Comparison of ENCODE assay signal across 2 cellular contexts in the genomic region with DNA sequence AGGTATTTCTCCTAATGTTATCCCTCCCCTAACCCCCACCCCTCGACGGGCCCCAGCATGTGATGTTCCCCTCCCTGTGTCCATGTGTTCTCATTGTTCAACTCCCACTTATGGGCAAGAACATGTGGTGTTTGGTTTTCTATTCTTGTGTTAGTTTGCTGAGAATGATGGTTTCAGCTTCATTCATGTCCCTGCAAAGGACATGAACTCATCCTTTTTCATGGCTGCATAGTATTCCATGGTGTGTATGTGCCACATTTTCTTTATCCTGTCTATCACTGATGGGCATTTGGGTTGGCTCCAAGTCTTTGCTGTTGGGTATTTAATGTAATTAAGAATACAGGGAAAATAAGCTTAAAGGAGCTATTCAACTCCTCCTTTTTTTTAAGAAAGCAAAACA.
DNase-seq lines count a peak whose midpoint lies in the region; ATAC-seq, FAIRE-seq and TF ChIP-seq lines count a peak whose summit lies in the region.
"Not testable (repeated sequence)": the region's sequence is repeated elsewhere in the genome, so short reads cannot be mapped to it uniquely, and the experiment has no call there.

No MANE protein-coding gene starts in this region.

- TF ChIP-seq POLR2A in K562 (conservative IDR thresholded peaks at IDR 0.05): not testable (repeated sequence)

- FAIRE-seq in K562 (lab: Jason Lieb, UNC): not testable (repeated sequence)

- CTCF ChIA-PET in HEK293 (lab: Yijun Ruan, JAX); K562 (lab: Yijun Ruan, JAX; ENCODE audit: low intra/inter-chr PET ratio): not testable (repeated sequence)

- ATAC-seq in K562: not testable (repeated sequence)

- not testable (repeated sequence) for H2AFZ ChIP-seq in K562 (ENCODE audit: low read depth, low read length)

- not testable (repeated sequence) for TF ChIP-seq RAD21 in K562 (CRISPR knock-in tag; conservative IDR thresholded peaks at IDR 0.05 in 1 of 2, IDR thresholded peaks at IDR 0.05 in 1 of 2)

- not testable (repeated sequence) for H3K9me3 ChIP-seq in HEK293 (ENCODE audit: control insufficient read depth, insufficient read depth, low read depth, low read length); K562 (replicated peaks; ENCODE audit: control insufficient read depth, insufficient read depth, low read depth, low read length)

- H3K9me1 ChIP-seq in K562 (ENCODE audit: control insufficient read depth, insufficient read depth, low read length): not testable (repeated sequence)

- not testable (repeated sequence) for H3K79me2 ChIP-seq in K562 (ENCODE audit: control insufficient read depth, insufficient read depth, low read length)

- H3K9ac ChIP-seq in K562 (ENCODE audit: insufficient read depth in 1 of 2, low read depth in 2 of 2, low read length in 2 of 2): not testable (repeated sequence)

- H3K36me3 ChIP-seq in HEK293 (ENCODE audit: control insufficient read depth in 2 of 2, insufficient read depth in 1 of 2, low read length in 2 of 2); K562 (ENCODE audit: control insufficient read depth, insufficient read depth, low read length): not testable (repeated sequence)

- not testable (repeated sequence) for H3K4me2 ChIP-seq in K562 (ENCODE audit: insufficient read depth, low read length)

- not testable (repeated sequence) for H3K27me3 ChIP-seq in K562 (ENCODE audit: control insufficient read depth in 2 of 2, insufficient read depth in 2 of 2, low read length in 2 of 2)

- not testable (repeated sequence) for H3K4me1 ChIP-seq in HEK293 (ENCODE audit: control insufficient read depth, insufficient read depth, low read length); K562 (replicated peaks in 1 of 2; ENCODE audit: control insufficient read depth in 2 of 2, insufficient read depth in 2 of 2, low read length in 2 of 2)

- TF ChIP-seq EP300 in K562 (IDR thresholded peaks at IDR 0.05; ENCODE audit: low read length): not testable (repeated sequence)

- POLR2A ChIA-PET in HEK293 (lab: Yijun Ruan, JAX); K562 (lab: Yijun Ruan, JAX): not testable (repeated sequence)

- not testable (repeated sequence) for DNase-seq in K562 (ENCODE audit: extremely low read depth in 1 of 4, low spot score in 3 of 4)

- not testable (repeated sequence) for H3K27ac ChIP-seq in HEK293 (ENCODE audit: extremely low read depth, low read depth, low read length); K562 (ENCODE audit: extremely low read depth, low read depth, low read length)

- not testable (repeated sequence) for BruUV-seq in K562 (replicated peaks; lab: Mats Ljungman, UMichigan)

- 0% methylated on average over 2 of the region's 2 CpGs for WGBS in K562 (ENCODE audit: insufficient coverage, low coverage, missing lambda C conversion rate)

- not testable (repeated sequence) for H4K20me1 ChIP-seq in K562 (replicated peaks; ENCODE audit: control insufficient read depth, insufficient read depth, low read length)

- H3K4me3 ChIP-seq in HEK293 (ENCODE audit: low read depth, low read length); K562: not testable (repeated sequence)

- in situ Hi-C loops in K562 (cut with MboI): not testable (repeated sequence)

- not testable (repeated sequence) for TF ChIP-seq CTCF in HEK293 (tag by site-specific recombination; IDR thresholded peaks at IDR 0.05); K562 (IDR thresholded peaks at IDR 0.05 in 2 of 3, conservative IDR thresholded peaks at IDR 0.05 in 1 of 3; ENCODE audit: insufficient read depth in 2 of 3, low read depth in 1 of 3, low read length in 3 of 3)

- intact Hi-C loops in K562 (cut with micrococcal nuclease): not testable (repeated sequence)

TF ChIP-seq in HEK293, 187 proteins besides CTCF, POLR2A, EP300 and RAD21:
- peak; percentile 87 for TF ChIP-seq ZNF146 (tag by site-specific recombination; IDR thresholded peaks at IDR 0.05)

TF ChIP-seq in K562, 482 proteins besides CTCF, POLR2A, EP300 and RAD21:
- TF ChIP-seq ZNF146 (CRISPR knock-in tag; IDR thresholded peaks at IDR 0.05; ENCODE audit: unreplicated experiment): peak; percentile 84
TF ChIP-seq in K562: peak in this region for 1; not testable (repeated sequence) for 481.
